ENCODE assay signal across 8 cellular contexts in genomic region chr19:8899356-8899755, GRCh38.
"Had no signal": no experiment of that assay in that cellular context is flagged by ENCODE, and none has a peak within 500 bp of the region (broad histone marks: within the 10 kb centered on the region; RNA-seq: fewer than 3 reads in every experiment).

No MANE protein-coding gene starts in this region.

- H2AFZ ChIP-seq: GM23338 had no signal

- H3K27ac ChIP-seq: HL-60 had no signal

- FAIRE-seq: H1, H54 had no signal

- H3K9me3 Mint-ChIP-seq: GM23338, HFFc6, IgD-negative memory B cell had no signal

- H3K27ac Mint-ChIP-seq: GM23338, HFFc6, IgD-negative memory B cell had no signal

- ATAC-seq: GM23338 had no signal

- H3K4me3 ChIP-seq: GM23338 had no signal

- H3K36me3 Mint-ChIP-seq: IgD-negative memory B cell had no signal

- H3K4me2 ChIP-seq: GM23338 had no signal

- DNase-seq: HCEC 1CT, HFFc6, KG1 had no signal
